Comparison of ENCODE assay signal across 8 cellular contexts in genomic region chr17:75078097-75079022, GRCh38. TPM values are rescaled to one million over a fixed set of nuclear protein-coding genes. Genes with fewer than 3 reads are reported as not detected.
DNase-seq lines count a peak whose midpoint lies in the region; TF ChIP-seq lines count a peak whose summit lies in the region.

No MANE protein-coding gene starts in this region.

- 37 to 62% methylated on average over 19 of the region's 19 CpGs for WGBS in sigmoid colon, 2 donors

- H3K9me3 ChIP-seq in Peyer's patch (no peaks in the 10 kb centered on the region), sigmoid colon (no peaks in the 10 kb centered on the region)

- H3K4me1 ChIP-seq in Peyer's patch, result peaks cover 0 to 36% (median 26%) of the 10 kb centered on the region in 4 donors
- peaks cover 0 to 33% (median 32%) of the 10 kb centered on the region in 4 donors for H3K4me1 ChIP-seq in sigmoid colon

- intact Hi-C loops in sigmoid colon (cut with DNase I), result no loop called here

- H3K27ac ChIP-seq in Peyer's patch (peak overlapping the region; percentile 67 to 83 (median 75)), sigmoid colon (peak overlapping the region; percentile 71 to 88 (median 83))

- no peak for TF ChIP-seq CTCF in Peyer's patch (IDR thresholded peaks at IDR 0.05)
- TF ChIP-seq CTCF in fibroblast of mammary gland (conservative IDR thresholded peaks at IDR 0.05; ENCODE audit: control insufficient read depth, insufficient read depth, low read depth, low read length), result no peak
- TF ChIP-seq CTCF in sigmoid colon (IDR thresholded peaks at IDR 0.05), result no peak

- peak; percentile 88 for DNase-seq in AG08395 (ENCODE audit: low spot score)
- no peak for DNase-seq in Peyer's patch
- DNase-seq in fibroblast of mammary gland (ENCODE audit: low read depth), result peak; percentile 72
- no peak for DNase-seq in sigmoid colon
- no peak for DNase-seq in NCI-H345 treated with DMSO at 0.1 percent for 48 hours (lab: John Stamatoyannopoulos, UW; ENCODE audit: unreplicated experiment)
- no peak for DNase-seq in HuH-7.5 (ENCODE audit: low spot score)
- DNase-seq in NCI-H82 (lab: John Stamatoyannopoulos, UW), result no peak

- H3K4me3 ChIP-seq in Peyer's patch, result peak overlapping the region in 3 of 4 donors; percentile 50 to 55 (median 50)
- no peak overlapping the region for H3K4me3 ChIP-seq in fibroblast of mammary gland (ENCODE audit: control insufficient read depth, low read depth, low read length)
- H3K4me3 ChIP-seq in sigmoid colon, result peak overlapping the region in 2 of 4 donors; percentile 39 to 55

- H3K36me3 ChIP-seq in Peyer's patch (no peaks in the 10 kb centered on the region), sigmoid colon (no peaks in the 10 kb centered on the region)

- no peaks in the 10 kb centered on the region for H3K27me3 ChIP-seq in Peyer's patch
- no peaks in the 10 kb centered on the region for H3K27me3 ChIP-seq in sigmoid colon

- TF ChIP-seq POLR2A in GM19099 (IDR thresholded peaks at IDR 0.05; ENCODE audit: extremely low read depth, insufficient read length, low read depth), result peak; percentile 53
- no peak for TF ChIP-seq POLR2A in Peyer's patch (IDR thresholded peaks at IDR 0.05)
- TF ChIP-seq POLR2A in sigmoid colon (IDR thresholded peaks at IDR 0.05), result no peak

- TF ChIP-seq EP300 in sigmoid colon (IDR thresholded peaks at IDR 0.05), result no peak

RNA-seq across cellular contexts. Expression of gene SLC16A5, which starts 9.4 kb away (rescaled TPM):
- total RNA-seq in Peyer's patch (100 to 1,000 TPM in 3 of 4 donors, 10 to 100 TPM in 1; 47.9 to 211 (median 147) TPM), sigmoid colon (10 to 100 TPM in 1 of 4 donors, 1 to 10 TPM in 3; 2.6 to 15.0 (median 6.4) TPM)
- polyA plus RNA-seq in sigmoid colon, result 10 to 100 TPM in 2 of 3 donors, 1 to 10 TPM in 1; 6.6 to 31.1 (median 13.4) TPM

RNA-seq across cellular contexts. Expression of gene KCTD2, which starts 31.3 kb away (rescaled TPM):
- 10 to 100 TPM; 14.9 to 23.5 (median 20.4) TPM for total RNA-seq in Peyer's patch
- 10 to 100 TPM; 19.6 to 25.5 (median 21.8) TPM for total RNA-seq in sigmoid colon
- 10 to 100 TPM; 12.5 to 24.0 (median 13.8) TPM for polyA plus RNA-seq in sigmoid colon

RNA-seq across cellular contexts. Expression of gene ARMC7, which starts 31.4 kb away (rescaled TPM):
- total RNA-seq in Peyer's patch (10 to 100 TPM in 3 of 4 donors, 1 to 10 TPM in 1; 4.1 to 27.0 (median 24.1) TPM), sigmoid colon (1 to 10 TPM; 3.2 to 7.8 (median 4.3) TPM)
- 10 to 100 TPM; 15.0 to 18.9 (median 16.6) TPM for polyA plus RNA-seq in sigmoid colon

RNA-seq across cellular contexts. Expression of gene ATP5PD, which starts 31.6 kb away (rescaled TPM):
- total RNA-seq in Peyer's patch (100 to 1,000 TPM; 202 to 302 (median 247) TPM), sigmoid colon (100 to 1,000 TPM; 303 to 480 (median 367) TPM)
- 100 to 1,000 TPM; 481 to 726 (median 592) TPM for polyA plus RNA-seq in sigmoid colon

RNA-seq across cellular contexts. Expression of gene NT5C, which starts 53.2 kb away (rescaled TPM):
- total RNA-seq in Peyer's patch (100 to 1,000 TPM; 151 to 176 (median 156) TPM), sigmoid colon (100 to 1,000 TPM in 1 of 4 donors, 10 to 100 TPM in 3; 60.7 to 109 (median 82.4) TPM)
- polyA plus RNA-seq in sigmoid colon, result 100 to 1,000 TPM; 102 to 116 (median 110) TPM

Comparison
In these comparisons a context has a peak if more than half of its experiments do, and no peak if none do; other contexts are left out.
1. DNase-seq: peak in AG08395 (single experiment) and fibroblast of mammary gland (single experiment); none in Peyer's patch (0 of 3), sigmoid colon (single experiment), NCI-H345 treated with DMSO at 0.1 percent for 48 hours (single experiment), HuH-7.5 (single experiment) and NCI-H82 (single experiment).